8 cellular contexts compared by ENCODE assay signal in the genomic region with DNA sequence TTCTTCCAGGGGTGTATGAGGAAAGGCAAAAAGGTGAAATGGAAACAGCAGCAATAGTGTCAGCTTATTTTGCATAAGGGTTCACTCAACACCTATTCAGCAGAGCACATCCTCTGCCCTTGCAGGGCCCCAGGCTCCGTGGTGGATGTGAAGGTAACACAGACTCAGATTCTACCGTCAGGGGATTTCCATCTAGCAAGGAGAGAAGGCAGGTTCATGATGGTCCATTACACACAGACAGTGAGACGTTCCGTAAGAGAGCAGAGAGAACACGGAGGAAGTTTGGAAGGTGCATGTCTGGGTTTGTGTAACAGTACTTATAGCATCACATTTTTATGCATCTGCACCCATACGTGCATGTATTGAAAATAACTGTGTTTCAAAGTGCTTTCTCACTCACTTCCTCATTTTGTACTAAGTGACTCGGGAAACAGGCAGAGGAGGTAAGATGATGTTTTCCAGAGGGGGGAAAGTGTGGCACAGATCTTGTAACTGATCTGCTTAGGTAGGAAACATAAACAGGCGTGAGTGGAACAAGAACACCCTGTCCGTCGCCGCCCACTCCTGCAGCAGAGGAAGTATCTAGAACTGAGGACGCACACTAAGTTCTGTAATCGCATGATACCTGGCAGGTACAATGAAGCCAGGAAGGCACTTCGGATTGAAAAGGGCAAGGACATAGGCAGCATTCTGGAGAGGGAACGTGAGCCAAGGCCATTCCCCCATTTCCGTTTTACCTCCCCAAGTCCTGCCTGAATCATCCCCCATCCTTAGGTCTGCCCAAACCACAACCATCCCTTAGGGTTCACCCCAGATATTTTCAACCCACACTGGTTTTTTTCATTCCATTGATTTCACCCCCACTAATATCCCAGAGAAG. TPM values are rescaled to one million over a fixed set of nuclear protein-coding genes. Genes with fewer than 3 reads are reported as not detected.
A peak's percentile ranks its signal among the peaks of the same experiment; 100 is the strongest.
DNase-seq lines count a peak whose midpoint lies in the region; ATAC-seq lines count a peak whose summit lies in the region.

No MANE protein-coding gene starts in this region.

- no peaks in the 10 kb centered on the region for H3K9me3 Mint-ChIP-seq in dendritic cell treated with granulocyte-macrophage colony-stimulating factor and Interleukin-4, amounts not matched to agents 40 ng/mL and 50 ng/mL, for 4 days

- H3K4me1 Mint-ChIP-seq in dendritic cell treated with granulocyte-macrophage colony-stimulating factor and Interleukin-4, amounts not matched to agents 40 ng/mL and 50 ng/mL, for 4 days (ENCODE audit: low read depth), result peaks cover 23% of the 10 kb centered on the region

- no peaks in the 10 kb centered on the region for H3K36me3 Mint-ChIP-seq in dendritic cell treated with granulocyte-macrophage colony-stimulating factor and Interleukin-4, amounts not matched to agents 40 ng/mL and 50 ng/mL, for 4 days (ENCODE audit: low read depth)

- H3K4me1 ChIP-seq in neuron (ENCODE audit: insufficient read depth, low read length), result peaks cover 10% of the 10 kb centered on the region

- peak; percentile 38 for DNase-seq in activated CD4-positive, alpha-beta T cell treated with anti-CD3 and anti-CD28 coated beads for 48 hours
- DNase-seq in activated CD4-positive, alpha-beta T cell treated with anti-CD3 and anti-CD28 coated beads, Interleukin-2, amount 50 U/mL, for 4 hours, result no peak
- DNase-seq in M059J (ENCODE audit: low read depth) (peak; percentile 68), HPDE6-E6E7 (ENCODE audit: extremely low spot score) (no peak), activated gamma-delta T cell treated with Interleukin-2 at 50 U/mL for 16 hours (no peak)

- H3K27me3 ChIP-seq in neuron (ENCODE audit: insufficient read depth, low read length), result peaks cover 23% of the 10 kb centered on the region

- H3K4me3 Mint-ChIP-seq in dendritic cell treated with granulocyte-macrophage colony-stimulating factor and Interleukin-4, amounts not matched to agents 40 ng/mL and 50 ng/mL, for 4 days, result peak overlapping the region; percentile 44

- no peaks in the 10 kb centered on the region for H3K9me3 ChIP-seq in neuron (ENCODE audit: low read length)

- H3K4me3 ChIP-seq in neuron (ENCODE audit: low read length), result peak overlapping the region; percentile 56

- H3K27ac Mint-ChIP-seq in dendritic cell treated with granulocyte-macrophage colony-stimulating factor and Interleukin-4, amounts not matched to agents 40 ng/mL and 50 ng/mL, for 4 days, result no peak overlapping the region

- peak; percentile 67 for ATAC-seq in GM21737 (IDR thresholded peaks at IDR 0.05; ENCODE audit: unreplicated experiment)

- intact Hi-C loops in dendritic cell treated with granulocyte-macrophage colony-stimulating factor and Interleukin-4, amounts not matched to agents 40 ng/mL and 50 ng/mL, for 4 days (cut with micrococcal nuclease), result no loop called here

- peak overlapping the region; percentile 73 for H2AFZ ChIP-seq in neuron (ENCODE audit: low read depth, low read length)

- H3K36me3 ChIP-seq in neuron (ENCODE audit: insufficient read depth, low read length), result no peaks in the 10 kb centered on the region

- peaks cover 64% of the 10 kb centered on the region for H3K27me3 Mint-ChIP-seq in dendritic cell treated with granulocyte-macrophage colony-stimulating factor and Interleukin-4, amounts not matched to agents 40 ng/mL and 50 ng/mL, for 4 days

RNA-seq across cellular contexts. Expression of gene ENO4, which starts 1.0 kb away (rescaled TPM):
- not detected in 2 replicates for total RNA-seq in M059J (2014; rRNA removed; shearing (Covaris generic))

Comparison
In these comparisons a context has a peak if more than half of its experiments do, and no peak if none do; other contexts are left out.
1. DNase-seq: peak in activated CD4-positive, alpha-beta T cell treated with anti-CD3 and anti-CD28 coated beads for 48 hours (single experiment) and M059J (single experiment); none in activated CD4-positive, alpha-beta T cell treated with anti-CD3 and anti-CD28 coated beads, Interleukin-2, amount 50 U/mL, for 4 hours (0 of 2), HPDE6-E6E7 (single experiment) and activated gamma-delta T cell treated with Interleukin-2 at 50 U/mL for 16 hours (single experiment).